ENCODE assay signal across 11 cellular contexts in genomic region chr16:53085539-53086450, GRCh38. TPM values are rescaled to one million over a fixed set of nuclear protein-coding genes. Genes with fewer than 3 reads are reported as not detected.
DNase-seq lines count a peak whose midpoint lies in the region; FAIRE-seq and TF ChIP-seq lines count a peak whose summit lies in the region.
"Had no signal": no experiment of that assay in that cellular context is flagged by ENCODE, and none has a peak within 500 bp of the region (broad histone marks: within the 10 kb centered on the region; RNA-seq: fewer than 3 reads in every experiment).

No MANE protein-coding gene starts in this region.

- H3K27me3 Mint-ChIP-seq in brain: peaks cover 2% of the 10 kb centered on the region
- H3K27me3 Mint-ChIP-seq in activated CD4-positive, alpha-beta memory T cell treated with anti-CD3 and anti-CD28 coated beads, Interleukin-2, amount 10 ng/mL, durations not matched to agents 7 days and 5 days: no peaks in the 10 kb centered on the region

- CTCF ChIA-PET in activated CD4-positive, alpha-beta memory T cell treated with anti-CD3 and anti-CD28 coated beads, Interleukin-2, amount 10 ng/mL, durations not matched to agents 7 days and 5 days (lab: Charles Lee): interaction anchor here (1.0 to 1.2 kb wide), 2 partner anchors 17 to 42 kb away, joined by 3 to 5 read pairs; no protein-coding TSS in a partner anchor

- H3K9me3 ChIP-seq in keratinocyte (ENCODE audit: control insufficient read depth, low read depth, low read length) (no peaks in the 10 kb centered on the region), stomach smooth muscle (ENCODE audit: control insufficient read depth in 2 of 2, low read length in 2 of 2) (no peaks in the 10 kb centered on the region)

- no peak for TF ChIP-seq CTCF in brain (conservative IDR thresholded peaks at IDR 0.05)
- TF ChIP-seq CTCF in keratinocyte (optimal IDR thresholded peaks at IDR 0.05 in 1 of 3, IDR thresholded peaks at IDR 0.05 in 1 of 3, conservative IDR thresholded peaks at IDR 0.05 in 1 of 3; ENCODE audit: extremely low read depth in 1 of 3, insufficient read depth in 2 of 3, low read length in 3 of 3): no peak

- peak overlapping the region; percentile 65 for H3K4me2 ChIP-seq in keratinocyte (ENCODE audit: control insufficient read depth, extremely low read depth, insufficient read depth, low read depth, low read length)

- peak; percentile 76 for DNase-seq in NCI-H1092 (lab: John Stamatoyannopoulos, UW)
- DNase-seq in keratinocyte (ENCODE audit: low read depth, low spot score): no peak
- no peak for DNase-seq in activated CD4-positive, alpha-beta memory T cell treated with anti-CD3 and anti-CD28 coated beads, Interleukin-2, amount 10 ng/mL, durations not matched to agents 7 days and 5 days
- DNase-seq in MV-4-11 (lab: John Stamatoyannopoulos, UW): no peak
- DNase-seq in mucosa of gallbladder (ENCODE audit: low spot score): no peak
- DNase-seq in DMS153 (lab: John Stamatoyannopoulos, UW): no peak
- DNase-seq: central memory CD4-positive, alpha-beta T cell; stimulated activated CD4-positive, alpha-beta T cell treated with anti-CD3 and anti-CD28 coated beads, Interleukin-12 subunit alpha, Interleukin-12 subunit beta, amount 100 ng/mL, for 4 hours; SW 1271 had no signal

- peak overlapping the region; percentile 72 to 97 (median 93) for H3K27ac Mint-ChIP-seq in brain
- no peak overlapping the region for H3K27ac Mint-ChIP-seq in activated CD4-positive, alpha-beta memory T cell treated with anti-CD3 and anti-CD28 coated beads, Interleukin-2, amount 10 ng/mL, durations not matched to agents 7 days and 5 days

- H3K4me3 ChIP-seq in keratinocyte (ENCODE audit: control insufficient read depth in 2 of 3, extremely low read depth in 1 of 3, insufficient read depth in 2 of 3, low read depth in 1 of 3, low read length in 3 of 3) (no peak overlapping the region), stomach smooth muscle (ENCODE audit: low read length in 2 of 2) (no peak overlapping the region)

- H3K4me3 Mint-ChIP-seq in brain: peak overlapping the region; percentile 7 to 44 (median 37)
- no peak overlapping the region for H3K4me3 Mint-ChIP-seq in activated CD4-positive, alpha-beta memory T cell treated with anti-CD3 and anti-CD28 coated beads, Interleukin-2, amount 10 ng/mL, durations not matched to agents 7 days and 5 days

- H3K36me3 Mint-ChIP-seq in brain: no peaks in the 10 kb centered on the region
- no peaks in the 10 kb centered on the region for H3K36me3 Mint-ChIP-seq in activated CD4-positive, alpha-beta memory T cell treated with anti-CD3 and anti-CD28 coated beads, Interleukin-2, amount 10 ng/mL, durations not matched to agents 7 days and 5 days (ENCODE audit: low read depth)

- POLR2A ChIA-PET in activated CD4-positive, alpha-beta memory T cell treated with anti-CD3 and anti-CD28 coated beads, Interleukin-2, amount 10 ng/mL, durations not matched to agents 7 days and 5 days (lab: Charles Lee): interaction anchor here (0.7 kb wide), 1 partner anchor 14 kb away, joined by 3 read pairs; no protein-coding TSS in a partner anchor

- no peak overlapping the region for H2AFZ ChIP-seq in keratinocyte (ENCODE audit: control insufficient read depth, low read length)

- H3K9ac ChIP-seq in keratinocyte (ENCODE audit: control insufficient read depth, extremely low read depth, insufficient read depth, low read length): peak overlapping the region; percentile 55
- H3K9ac ChIP-seq in stomach smooth muscle (ENCODE audit: low read length in 2 of 2): no peak overlapping the region

- peaks cover 83% of the 10 kb centered on the region for H3K4me1 Mint-ChIP-seq in brain
- H3K4me1 Mint-ChIP-seq in activated CD4-positive, alpha-beta memory T cell treated with anti-CD3 and anti-CD28 coated beads, Interleukin-2, amount 10 ng/mL, durations not matched to agents 7 days and 5 days: peaks cover 8% of the 10 kb centered on the region

- H3K27ac ChIP-seq in keratinocyte (ENCODE audit: control insufficient read depth, insufficient read depth, low read length): peak overlapping the region; percentile 78
- peak overlapping the region; percentile 64 for H3K27ac ChIP-seq in stomach smooth muscle (ENCODE audit: low read length)

- H3K27me3 ChIP-seq in keratinocyte (ENCODE audit: control insufficient read depth, extremely low read depth, insufficient read depth, low read length) (no peaks in the 10 kb centered on the region), stomach smooth muscle (ENCODE audit: control insufficient read depth in 1 of 2, insufficient read depth in 2 of 2, low read length in 2 of 2) (no peaks in the 10 kb centered on the region)

- H3K4me1 ChIP-seq in keratinocyte (ENCODE audit: control insufficient read depth, extremely low read depth, insufficient read depth, low read length): peaks cover 71% of the 10 kb centered on the region
- peaks cover 50% of the 10 kb centered on the region for H3K4me1 ChIP-seq in stomach smooth muscle (ENCODE audit: control insufficient read depth, insufficient read depth, low read length)

- peaks cover 6% of the 10 kb centered on the region for H3K79me2 ChIP-seq in keratinocyte (ENCODE audit: control insufficient read depth, insufficient read depth, low read length)

- H3K9me1 ChIP-seq in keratinocyte (ENCODE audit: control insufficient read depth, extremely low read depth, insufficient read depth, low read length): no peaks in the 10 kb centered on the region

- dilution Hi-C loops in keratinocyte (cut with MboI; ENCODE audit: extremely low pct_ligation_motif_present, low sequenced_read_pairs): no loop called here

- no peaks in the 10 kb centered on the region for H4K20me1 ChIP-seq in keratinocyte (ENCODE audit: control insufficient read depth, extremely low read depth, insufficient read depth, low read length)

- H3K9me3 Mint-ChIP-seq in brain: no peaks in the 10 kb centered on the region
- H3K9me3 Mint-ChIP-seq in activated CD4-positive, alpha-beta memory T cell treated with anti-CD3 and anti-CD28 coated beads, Interleukin-2, amount 10 ng/mL, durations not matched to agents 7 days and 5 days: no peaks in the 10 kb centered on the region

- H3K36me3 ChIP-seq in keratinocyte (ENCODE audit: control insufficient read depth in 2 of 2, extremely low read depth in 1 of 2, insufficient read depth in 2 of 2, low read length in 2 of 2) (no peaks in the 10 kb centered on the region), stomach smooth muscle (ENCODE audit: control insufficient read depth in 2 of 2, insufficient read depth in 2 of 2, low read length in 2 of 2) (no peaks in the 10 kb centered on the region)

- peak; percentile 69 for FAIRE-seq in keratinocyte (lab: Jason Lieb, UNC)

RNA-seq across cellular contexts. Expression of gene CHD9, which starts 31.0 kb away (rescaled TPM):
- polyA plus RNA-seq in brain (ENCODE audit: insufficient read depth, low read depth, low replicate concordance) (3.7 TPM), keratinocyte (18.5 to 32.8 TPM (median 24.7 TPM) in 3 replicates)
- polyA plus RNA-seq in keratinocyte (2011; ENCODE audit: low read depth): 66.4 TPM
- 7.3 and 17.0 TPM in 2 replicates for polyA plus RNA-seq in keratinocyte (2011; cell fraction: cytosol; rRNA removed)
- 40.9 and 55.0 TPM in 2 replicates for polyA plus RNA-seq in keratinocyte (2011; cell fraction: nucleus; rRNA removed)
- polyA plus RNA-seq in keratinocyte (2012; ENCODE audit: low replicate concordance): 13.0 and 14.7 TPM in 2 replicates
- polyA minus RNA-seq in keratinocyte: 10.3 to 146 TPM (median 105 TPM) in 3 replicates
- 11.5 TPM for polyA minus RNA-seq in keratinocyte (2011; cell fraction: cytosol; rRNA and poly(A)+ RNA removed)
- 64.3 and 116 TPM in 2 replicates for polyA minus RNA-seq in keratinocyte (2011; cell fraction: nucleus; rRNA and poly(A)+ RNA removed)
- 10 to 100 TPM; 21.6 to 23.8 TPM for total RNA-seq in activated CD4-positive, alpha-beta memory T cell treated with anti-CD3 and anti-CD28 coated beads, Interleukin-2, amount 10 ng/mL, durations not matched to agents 7 days and 5 days
- total RNA-seq in mucosa of gallbladder: 71.4 TPM

RNA-seq across cellular contexts. Expression of gene CHD9NB, which starts 33.1 kb away (rescaled TPM):
- 0.19 TPM for polyA plus RNA-seq in brain (ENCODE audit: insufficient read depth, low read depth, low replicate concordance)
- 0.53 to 0.89 TPM (median 0.64 TPM) in 3 replicates for polyA plus RNA-seq in keratinocyte
- polyA plus RNA-seq in keratinocyte (2011; ENCODE audit: low read depth): 0.21 TPM
- polyA plus RNA-seq in keratinocyte (2011; cell fraction: cytosol; rRNA removed): 0.75 and 0.82 TPM in 2 replicates
- polyA plus RNA-seq in keratinocyte (2011; cell fraction: nucleus; rRNA removed): 2.1 TPM in 2 replicates
- polyA plus RNA-seq in keratinocyte (2012; ENCODE audit: low replicate concordance): 0.79 and 1.3 TPM in 2 replicates
- 0.73 to 1.8 TPM (median 1.1 TPM) in 3 replicates for polyA minus RNA-seq in keratinocyte
- not detected for polyA minus RNA-seq in keratinocyte (2011; cell fraction: cytosol; rRNA and poly(A)+ RNA removed)
- polyA minus RNA-seq in keratinocyte (2011; cell fraction: nucleus; rRNA and poly(A)+ RNA removed): 0.74 and 1.6 TPM in 2 replicates
- total RNA-seq in activated CD4-positive, alpha-beta memory T cell treated with anti-CD3 and anti-CD28 coated beads, Interleukin-2, amount 10 ng/mL, durations not matched to agents 7 days and 5 days: under 1 TPM; 0.28 to 0.33 TPM
- 4.8 TPM for total RNA-seq in mucosa of gallbladder
